Comparison of ENCODE assay signal across 12 cellular contexts in genomic region chr2:233178994-233179847, GRCh38.
DNase-seq lines count a peak whose midpoint lies in the region; ATAC-seq and TF ChIP-seq lines count a peak whose summit lies in the region.
"Had no signal": no experiment of that assay in that cellular context is flagged by ENCODE, and none has a peak within 500 bp of the region (broad histone marks: within the 10 kb centered on the region; RNA-seq: fewer than 3 reads in every experiment).

No MANE protein-coding gene starts in this region.

- H3K4me1 ChIP-seq in H9 (ENCODE audit: insufficient read depth, low read length) (no peaks in the 10 kb centered on the region), Panc1 (ENCODE audit: control insufficient read depth, insufficient read depth, low read length) (peaks cover 11% of the 10 kb centered on the region; the same call in 1 of the 2 replicates)
- H3K4me1 ChIP-seq: Peyer's patch had no signal

- H2BK120ac ChIP-seq in H9 (ENCODE audit: low read depth, low read length, poor library complexity, severe bottlenecking): no peak overlapping the region

- H3K9me3 Mint-ChIP-seq in H9: peaks cover 18 to 19% of the 10 kb centered on the region in 2 experiments

- H3K23me2 ChIP-seq in H9 (ENCODE audit: insufficient read length, low read depth, low read length, poor library complexity, severe bottlenecking): no peaks in the 10 kb centered on the region

- H3K27me3 ChIP-seq in H9 (ENCODE audit: insufficient read depth, low read length) (no peaks in the 10 kb centered on the region), Panc1 (ENCODE audit: control insufficient read depth, insufficient read depth, low read length) (no peaks in the 10 kb centered on the region)
- H3K27me3 ChIP-seq: Peyer's patch had no signal

- peaks cover 8 to 41% (median 28%) of the 10 kb centered on the region in 3 experiments; a peak in 6 of 7 replicates for H3K36me3 Mint-ChIP-seq in H9 (ENCODE audit: insufficient read depth in 1 of 3, low read depth in 3 of 3)

- ATAC-seq in Panc1: peak; percentile 72
- peak; percentile 53 for ATAC-seq in Right ventricle myocardium superior (ENCODE audit: poor library complexity)
- ATAC-seq in GM19324 (IDR thresholded peaks at IDR 0.05; ENCODE audit: low FRiP score, unreplicated experiment): no peak

- no CpG with 5 or more reads among the region's 14 CpGs for WGBS in H9 (ENCODE audit: extremely low coverage, insufficient read length, low lambda C conversion rate)

- POLR2A ChIA-PET in Panc1 (lab: Charles Lee): no interaction called here

- intact Hi-C loops in Panc1 (cut with micrococcal nuclease; ENCODE audit: unreplicated experiment) (no loop called here), Right ventricle myocardium superior (cut with DNase I) (no loop called here)

- no peak overlapping the region for H3K4ac ChIP-seq in H9 (ENCODE audit: low read depth, low read length)

- no peak overlapping the region for H3K56ac ChIP-seq in H9 (ENCODE audit: insufficient read length, low read depth, low read length)

- H2AK5ac ChIP-seq in H9 (ENCODE audit: insufficient read length, low read length): no peak overlapping the region

- H3K27ac Mint-ChIP-seq in H9: peak overlapping the region; percentile 20 to 38 (median 26); a peak in 2 of 7 replicates

- H2BK20ac ChIP-seq in H9 (ENCODE audit: low read depth, low read length, poor library complexity, severe bottlenecking): no peak overlapping the region

- no peak overlapping the region for H2BK5ac ChIP-seq in H9 (ENCODE audit: insufficient read length, low read length)

- H3K4me2 ChIP-seq in H9 (ENCODE audit: insufficient read depth, insufficient read length, low read length): no peak overlapping the region

- H3K23ac ChIP-seq in H9 (ENCODE audit: insufficient read length, low read depth, low read length): no peak overlapping the region

- H2AFZ ChIP-seq in H9 (ENCODE audit: low read length): no peak overlapping the region

- H4K8ac ChIP-seq in H9 (replicated peaks; ENCODE audit: insufficient read length, low read depth, low read length): no peak overlapping the region

- H3K4me3 Mint-ChIP-seq in H9: no peak overlapping the region

- in situ Hi-C loops in Panc1 (cut with HindIII; ENCODE audit: low pct_unique_long_range_greater_than_20kb, low sequenced_read_pairs): no loop called here

- no TSS peak for BruUV-seq in Panc1 (replicated peaks; lab: Mats Ljungman, UMichigan)

- H3K36me3 ChIP-seq in Panc1 (ENCODE audit: control insufficient read depth, insufficient read depth, low read length): no peaks in the 10 kb centered on the region

- H3K27me3 Mint-ChIP-seq in H9 (ENCODE audit: low read depth): no peaks in the 10 kb centered on the region

- H3K27ac ChIP-seq in H9 (ENCODE audit: insufficient read length, low read depth, low read length): no peak overlapping the region
- H3K27ac ChIP-seq in Panc1 (ENCODE audit: low read length): no peak overlapping the region
- H3K27ac ChIP-seq: epithelial cell of prostate, Peyer's patch had no signal

- no peak overlapping the region for H4K5ac ChIP-seq in H9 (ENCODE audit: insufficient read length, low read depth, low read length)

- DNase-seq in H9 (no peak), Panc1 (ENCODE audit: low read depth, low spot score) (no peak), Right ventricle myocardium superior (no peak), occipital lobe (lab: John Stamatoyannopoulos, UW) (peak; percentile 37), germinal center (ENCODE audit: low spot score) (no peak)
- no peak for DNase-seq in stimulated activated CD4-positive, alpha-beta T cell treated with anti-CD3 and anti-CD28 coated beads, Interleukin-15, amount 100 ng/mL, for 24 hours
- DNase-seq: activated CD8-positive, alpha-beta memory T cell treated with anti-CD3 and anti-CD28 coated beads, Interleukin-2, amount 50 U/mL, for 48 hours; NCI-H2171 treated with DMSO at 0.1 percent for 48 hours; Peyer's patch; T1000 had no signal

- H3K79me1 ChIP-seq in H9 (ENCODE audit: insufficient read depth, low read depth, low read length, poor library complexity, severe bottlenecking): no peaks in the 10 kb centered on the region

- CTCF ChIA-PET in Panc1 (lab: Charles Lee): no interaction called here

- H3T11ph ChIP-seq in H9 (ENCODE audit: low read length): no peak overlapping the region

- no peak overlapping the region for H4K91ac ChIP-seq in H9 (ENCODE audit: insufficient read length, low read depth, low read length)

- H2BK12ac ChIP-seq in H9 (ENCODE audit: insufficient read length, low read depth, low read length): no peak overlapping the region

- no peak overlapping the region for H3K9ac ChIP-seq in H9 (ENCODE audit: extremely low read depth, insufficient read length, low read length)

- H3K18ac ChIP-seq in H9 (ENCODE audit: insufficient read length, low read depth, low read length): no peak overlapping the region

- no peaks in the 10 kb centered on the region for H3K4me1 Mint-ChIP-seq in H9

- TF ChIP-seq CTCF in H9 (conservative IDR thresholded peaks at IDR 0.05): no peak
- TF ChIP-seq CTCF in Panc1 (IDR thresholded peaks at IDR 0.05): no peak

- no peak overlapping the region for H3K4me3 ChIP-seq in Panc1 (ENCODE audit: low read depth in 2 of 2, low read length in 2 of 2)
- H3K4me3 ChIP-seq: Peyer's patch had no signal

- no peaks in the 10 kb centered on the region for H3K79me2 ChIP-seq in H9 (ENCODE audit: insufficient read depth, low read length)

- H3K9me3 ChIP-seq in H9 (ENCODE audit: control insufficient read depth, low read depth, low read length) (no peaks in the 10 kb centered on the region), Panc1 (ENCODE audit: control insufficient read depth, insufficient read depth, low read depth, low read length) (no peaks in the 10 kb centered on the region)
- H3K9me3 ChIP-seq: Peyer's patch had no signal

- H4K20me1 ChIP-seq in H9 (ENCODE audit: control insufficient read depth, insufficient read depth, insufficient read length): no peaks in the 10 kb centered on the region

- no peak overlapping the region for H2BK15ac ChIP-seq in H9 (ENCODE audit: low read depth, low read length)

- no peak overlapping the region for H3K14ac ChIP-seq in H9 (ENCODE audit: insufficient read depth, low read length)
